ENCODE assay signal across 1 cellular context in the genomic region with DNA sequence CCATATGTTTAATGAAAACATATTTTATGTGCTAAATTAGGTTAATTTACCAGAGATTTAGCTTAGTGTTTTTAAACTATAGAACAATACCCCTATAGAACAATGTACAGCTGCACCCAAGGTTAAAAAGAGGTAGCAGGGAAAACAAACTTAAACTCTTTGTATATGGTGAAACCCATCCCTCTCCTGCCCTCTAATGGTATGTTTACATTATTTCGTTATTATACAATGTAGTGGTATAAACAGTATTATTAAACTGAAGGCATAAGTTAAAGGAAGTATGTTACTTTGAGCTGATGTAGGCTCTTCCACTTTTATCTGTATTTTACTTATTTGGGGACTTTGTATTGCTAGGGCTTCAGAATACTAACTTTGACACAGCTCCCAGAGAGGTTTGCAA.
TF ChIP-seq lines count a peak whose summit lies in the region.

No MANE protein-coding gene starts in this region.

TF ChIP-seq in GM12878, 131 proteins besides CTCF, POLR2A, EP300 and RAD21 (continued from another document):
- TF ChIP-seq, protein P1, sequence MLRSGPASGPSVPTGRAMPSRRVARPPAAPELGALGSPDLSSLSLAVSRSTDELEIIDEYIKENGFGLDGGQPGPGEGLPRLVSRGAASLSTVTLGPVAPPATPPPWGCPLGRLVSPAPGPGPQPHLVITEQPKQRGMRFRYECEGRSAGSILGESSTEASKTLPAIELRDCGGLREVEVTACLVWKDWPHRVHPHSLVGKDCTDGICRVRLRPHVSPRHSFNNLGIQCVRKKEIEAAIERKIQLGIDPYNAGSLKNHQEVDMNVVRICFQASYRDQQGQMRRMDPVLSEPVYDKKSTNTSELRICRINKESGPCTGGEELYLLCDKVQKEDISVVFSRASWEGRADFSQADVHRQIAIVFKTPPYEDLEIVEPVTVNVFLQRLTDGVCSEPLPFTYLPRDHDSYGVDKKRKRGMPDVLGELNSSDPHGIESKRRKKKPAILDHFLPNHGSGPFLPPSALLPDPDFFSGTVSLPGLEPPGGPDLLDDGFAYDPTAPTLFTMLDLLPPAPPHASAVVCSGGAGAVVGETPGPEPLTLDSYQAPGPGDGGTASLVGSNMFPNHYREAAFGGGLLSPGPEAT (IDR thresholded peaks at IDR 0.05; ENCODE audit: low read depth): no peak
- TF ChIP-seq SMC3 (IDR thresholded peaks at IDR 0.05; ENCODE audit: borderline replicate concordance, low read length) (peak; percentile 15; the same call in 1 of the 2 replicates), SPI1 (IDR thresholded peaks at IDR 0.05; ENCODE audit: borderline replicate concordance, insufficient read depth, low read depth, low read length) (no peak), IKZF2 (IDR thresholded peaks at IDR 0.05) (no peak), POU2F2 (IDR thresholded peaks at IDR 0.05; ENCODE audit: borderline replicate concordance, low read depth, low read length) (no peak)
- TF ChIP-seq, protein P2, sequence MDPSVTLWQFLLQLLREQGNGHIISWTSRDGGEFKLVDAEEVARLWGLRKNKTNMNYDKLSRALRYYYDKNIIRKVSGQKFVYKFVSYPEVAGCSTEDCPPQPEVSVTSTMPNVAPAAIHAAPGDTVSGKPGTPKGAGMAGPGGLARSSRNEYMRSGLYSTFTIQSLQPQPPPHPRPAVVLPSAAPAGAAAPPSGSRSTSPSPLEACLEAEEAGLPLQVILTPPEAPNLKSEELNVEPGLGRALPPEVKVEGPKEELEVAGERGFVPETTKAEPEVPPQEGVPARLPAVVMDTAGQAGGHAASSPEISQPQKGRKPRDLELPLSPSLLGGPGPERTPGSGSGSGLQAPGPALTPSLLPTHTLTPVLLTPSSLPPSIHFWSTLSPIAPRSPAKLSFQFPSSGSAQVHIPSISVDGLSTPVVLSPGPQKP (IDR thresholded peaks at IDR 0.05; ENCODE audit: low read depth, low read length): no peak
